In genomic region chr6:16466778-16467177, GRCh38 we compare ENCODE assay signal across 22 cellular contexts.
"Had no signal": no experiment of that assay in that cellular context is flagged by ENCODE, and none has a peak within 500 bp of the region (broad histone marks: within the 10 kb centered on the region; RNA-seq: fewer than 3 reads in every experiment).

No MANE protein-coding gene starts in this region.

- H3K36me3 ChIP-seq: adrenal gland, upper lobe of right lung had no signal

- H3K27ac ChIP-seq: adrenal gland, body of pancreas, coronary artery, upper lobe of right lung had no signal

- H3K9me3 ChIP-seq: adrenal gland, body of pancreas, upper lobe of right lung had no signal

- ATAC-seq: activated CD8-positive, alpha-beta T cell treated with anti-CD3 and anti-CD28 coated beads, Interleukin-2, amount 10 ng/mL, durations not matched to agents 7 days and 5 days; body of pancreas; naive thymus-derived CD8-positive, alpha-beta T cell; T-cell; upper lobe of right lung had no signal

- H3K27me3 ChIP-seq: adrenal gland, body of pancreas, upper lobe of right lung had no signal

- DNase-seq: activated CD4-positive, CD25-positive, alpha-beta regulatory T cell treated with anti-CD3 and anti-CD28 coated beads, Interleukin-2, amount 50 U/mL, for 72 hours; activated CD8-positive, alpha-beta memory T cell treated with anti-CD3 and anti-CD28 coated beads, Interleukin-2, amount 50 U/mL, for 4 hours; activated CD8-positive, alpha-beta T cell treated with anti-CD3 and anti-CD28 coated beads, Interleukin-2, amount 10 ng/mL, durations not matched to agents 7 days and 5 days; activated naive CD4-positive, alpha-beta T cell treated with anti-CD3 and anti-CD28 coated beads, Interleukin-2, amount 10 ng/mL, durations not matched to agents 7 days and 5 days; adrenal gland; body of pancreas; caudate nucleus; effector CD8-positive, alpha-beta T cell; foreskin fibroblast; glutamatergic neuron; hypothalamus; kidney glomerular epithelial cell; mesenchymal stem cell; naive thymus-derived CD8-positive, alpha-beta T cell; retina; stimulated activated CD4-positive, alpha-beta T cell treated with anti-CD3 and anti-CD28 coated beads, Interleukin-15, amount 100 ng/mL, for 24 hours; stimulated activated CD4-positive, alpha-beta T cell treated with anti-CD3 and anti-CD28 coated beads, Interleukin-4, amount 100 ng/mL, for 1 hour; stimulated activated naive CD4-positive, alpha-beta T cell treated with Interleukin-2 at 50 U/mL for 16 hours; T-cell; T1000; upper lobe of right lung had no signal

- H3K4me1 ChIP-seq: adrenal gland had no signal

- H3K4me3 ChIP-seq: adrenal gland, body of pancreas, coronary artery, upper lobe of right lung had no signal
